ENCODE assay signal across 10 cellular contexts in the genomic region with DNA sequence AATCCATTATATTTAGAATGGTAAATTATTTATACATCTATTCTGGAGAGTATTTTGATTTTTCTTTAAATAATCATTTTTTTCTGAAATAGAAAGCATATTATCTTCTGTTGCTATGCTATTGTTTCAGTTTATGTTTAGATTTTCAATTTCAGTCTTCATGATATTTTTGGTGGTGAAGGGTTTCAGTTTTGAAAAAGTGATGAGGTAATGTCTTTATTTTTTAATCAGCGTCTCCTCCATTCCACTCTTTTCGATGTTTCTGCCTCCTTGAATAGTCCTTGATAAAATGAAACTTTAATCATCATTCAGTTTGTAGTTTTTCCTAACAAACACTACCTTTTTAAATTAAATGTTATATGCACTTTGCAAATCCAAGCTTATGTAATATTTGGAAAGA.
DNase-seq lines count a peak whose midpoint lies in the region; ATAC-seq lines count a peak whose summit lies in the region.
"Had no signal": no experiment of that assay in that cellular context is flagged by ENCODE, and none has a peak within 500 bp of the region (broad histone marks: within the 10 kb centered on the region; RNA-seq: fewer than 3 reads in every experiment).

No MANE protein-coding gene starts in this region.

- peaks cover 4% of the 10 kb centered on the region; the same call in 1 of the 2 replicates for H3K36me3 ChIP-seq in KOPT-K1 (ENCODE audit: insufficient read depth, low read length)

- peak overlapping the region; percentile 96 for H3K27ac ChIP-seq in KOPT-K1 (ENCODE audit: low read depth, low read length, poor library complexity, severe bottlenecking)
- H3K27ac ChIP-seq: body of pancreas, C4-2B had no signal

- DNase-seq in stimulated activated naive CD8-positive, alpha-beta T cell treated with anti-CD3 and anti-CD28 coated beads, Interleukin-15, Interleukin-2, amounts not matched to agents 100 U/mL and 50 U/mL, for 24 hours = no peak
- DNase-seq in cerebellum (ENCODE audit: low spot score) = no peak
- no peak for DNase-seq in NCI-H510A (lab: John Stamatoyannopoulos, UW)
- DNase-seq: body of pancreas had no signal

- ATAC-seq in GM18517 (IDR thresholded peaks at IDR 0.05; ENCODE audit: unreplicated experiment) = peak; percentile 98
- peak; percentile 87 for ATAC-seq in GM21381 (IDR thresholded peaks at IDR 0.05; ENCODE audit: unreplicated experiment)
- peak; percentile 87 for ATAC-seq in HG02973 (IDR thresholded peaks at IDR 0.05; ENCODE audit: unreplicated experiment)
- no peak for ATAC-seq in activated CD4-positive, CD25-positive, alpha-beta regulatory T cell treated with anti-CD3 and anti-CD28 coated beads, Interleukin-2, amount 50 U/mL, for 24 hours
- ATAC-seq in stimulated activated naive CD8-positive, alpha-beta T cell treated with anti-CD3 and anti-CD28 coated beads, Interleukin-15, Interleukin-2, amounts not matched to agents 100 U/mL and 50 U/mL, for 24 hours = no peak
- ATAC-seq: body of pancreas had no signal

- H3K9me3 ChIP-seq in KOPT-K1 (ENCODE audit: insufficient read depth, low read length, poor library complexity, severe bottlenecking) = no peaks in the 10 kb centered on the region
- H3K9me3 ChIP-seq: body of pancreas had no signal

Comparison
In these comparisons a context has a peak if more than half of its experiments do, and no peak if none do; other contexts are left out.
1. ATAC-seq: peak in GM18517 (single experiment), GM21381 (single experiment) and HG02973 (single experiment); none in activated CD4-positive, CD25-positive, alpha-beta regulatory T cell treated with anti-CD3 and anti-CD28 coated beads, Interleukin-2, amount 50 U/mL, for 24 hours (0 of 2) and stimulated activated naive CD8-positive, alpha-beta T cell treated with anti-CD3 and anti-CD28 coated beads, Interleukin-15, Interleukin-2, amounts not matched to agents 100 U/mL and 50 U/mL, for 24 hours (single experiment).